20 cellular contexts compared by ENCODE assay signal in the genomic region with DNA sequence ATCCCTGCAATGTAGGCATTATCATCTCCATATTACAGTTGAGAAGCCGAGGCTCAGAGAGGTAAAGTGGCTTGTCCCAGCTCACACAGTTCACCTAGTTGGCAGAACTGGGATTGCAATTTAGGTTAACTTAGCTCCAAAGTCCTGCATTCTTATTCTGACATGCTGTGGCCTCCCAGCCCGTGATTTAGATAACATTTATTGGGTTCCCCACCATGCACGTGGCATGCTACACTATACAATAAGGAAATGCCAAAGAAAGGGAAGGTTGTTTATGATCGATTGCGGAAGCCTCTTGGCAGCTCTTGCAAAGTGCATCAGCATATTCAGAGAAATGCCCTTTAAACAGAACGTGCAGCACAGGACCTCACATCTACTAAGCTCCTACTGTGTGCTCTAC. TPM values are rescaled to one million over a fixed set of nuclear protein-coding genes. Genes with fewer than 3 reads are reported as not detected.
DNase-seq lines count a peak whose midpoint lies in the region; ATAC-seq and TF ChIP-seq lines count a peak whose summit lies in the region.
"Had no signal": no experiment of that assay in that cellular context is flagged by ENCODE, and none has a peak within 500 bp of the region (broad histone marks: within the 10 kb centered on the region; RNA-seq: fewer than 3 reads in every experiment).

No MANE protein-coding gene starts in this region.

- H3K4me1 ChIP-seq in urinary bladder (ENCODE audit: insufficient read depth) = no peaks in the 10 kb centered on the region
- peaks cover 2% of the 10 kb centered on the region for H3K4me1 ChIP-seq in effector memory CD4-positive, alpha-beta T cell (ENCODE audit: control insufficient read depth, insufficient read depth, low read length, poor library complexity, severe bottlenecking)

- no peaks in the 10 kb centered on the region for H3K9me3 Mint-ChIP-seq in dendritic cell treated with granulocyte-macrophage colony-stimulating factor and Interleukin-4, amounts not matched to agents 40 ng/mL and 50 ng/mL, for 4 days
- H3K9me3 Mint-ChIP-seq in neural crest cell = no peaks in the 10 kb centered on the region
- H3K9me3 Mint-ChIP-seq: activated naive CD8-positive, alpha-beta T cell treated with anti-CD3 and anti-CD28 coated beads for 36 hours; CD14-positive monocyte; stimulated activated naive CD8-positive, alpha-beta T cell treated with anti-CD3 and anti-CD28 coated beads, Interleukin-15, amount 100 ng/mL, for 72 hours had no signal

- H3K27me3 Mint-ChIP-seq in dendritic cell treated with granulocyte-macrophage colony-stimulating factor and Interleukin-4, amounts not matched to agents 40 ng/mL and 50 ng/mL, for 4 days = peaks cover 39% of the 10 kb centered on the region
- peaks cover 15% of the 10 kb centered on the region for H3K27me3 Mint-ChIP-seq in neural crest cell (ENCODE audit: low read depth)

- no peak for TF ChIP-seq CTCF in neural crest cell (conservative IDR thresholded peaks at IDR 0.05)

- H3K27me3 ChIP-seq in effector memory CD4-positive, alpha-beta T cell (replicated peaks; ENCODE audit: control insufficient read depth, insufficient read depth, low read length, poor library complexity, severe bottlenecking) = no peaks in the 10 kb centered on the region
- H3K27me3 ChIP-seq: cardiac muscle cell had no signal

- H3K27ac Mint-ChIP-seq in dendritic cell treated with granulocyte-macrophage colony-stimulating factor and Interleukin-4, amounts not matched to agents 40 ng/mL and 50 ng/mL, for 4 days = peak overlapping the region; percentile 18
- H3K27ac Mint-ChIP-seq in neural crest cell (ENCODE audit: unreplicated experiment) = no peak overlapping the region
- H3K27ac Mint-ChIP-seq: activated naive CD8-positive, alpha-beta T cell treated with anti-CD3 and anti-CD28 coated beads for 36 hours; stimulated activated naive CD8-positive, alpha-beta T cell treated with anti-CD3 and anti-CD28 coated beads, Interleukin-15, amount 100 ng/mL, for 72 hours had no signal

- H3K4me1 Mint-ChIP-seq in dendritic cell treated with granulocyte-macrophage colony-stimulating factor and Interleukin-4, amounts not matched to agents 40 ng/mL and 50 ng/mL, for 4 days (ENCODE audit: low read depth) = peaks cover 48% of the 10 kb centered on the region
- peaks cover 19% of the 10 kb centered on the region for H3K4me1 Mint-ChIP-seq in neural crest cell

- no peak for ATAC-seq in HG03159 (IDR thresholded peaks at IDR 0.05; ENCODE audit: unreplicated experiment)
- ATAC-seq: A549; sciatic nerve; stimulated activated naive CD8-positive, alpha-beta T cell treated with anti-CD3 and anti-CD28 coated beads, Interleukin-15, amount 100 ng/mL, for 72 hours had no signal

- H3K4me3 ChIP-seq in urinary bladder (ENCODE audit: low read depth, low read length) = peak overlapping the region; percentile 17
- H3K4me3 ChIP-seq in effector memory CD4-positive, alpha-beta T cell (ENCODE audit: insufficient read depth, low read depth, low read length, poor library complexity, severe bottlenecking) = no peak overlapping the region
- H3K4me3 ChIP-seq: A549, cardiac muscle cell had no signal

- no peaks in the 10 kb centered on the region for H3K36me3 Mint-ChIP-seq in dendritic cell treated with granulocyte-macrophage colony-stimulating factor and Interleukin-4, amounts not matched to agents 40 ng/mL and 50 ng/mL, for 4 days (ENCODE audit: low read depth)
- H3K36me3 Mint-ChIP-seq in neural crest cell (ENCODE audit: low read depth) = peaks cover 2% of the 10 kb centered on the region
- H3K36me3 Mint-ChIP-seq: activated naive CD8-positive, alpha-beta T cell treated with anti-CD3 and anti-CD28 coated beads for 36 hours had no signal

- WGBS in urinary bladder = 27% methylated on average over 6 of the region's 6 CpGs

- no peaks in the 10 kb centered on the region for H3K9me3 ChIP-seq in effector memory CD4-positive, alpha-beta T cell (ENCODE audit: control insufficient read depth, low read length)
- H3K9me3 ChIP-seq: A549 had no signal

- intact Hi-C loops in dendritic cell treated with granulocyte-macrophage colony-stimulating factor and Interleukin-4, amounts not matched to agents 40 ng/mL and 50 ng/mL, for 4 days (cut with micrococcal nuclease) = no loop called here

- DNase-seq in SIG-M5 treated with dmso at 0.1 percent for 504 hours (lab: John Stamatoyannopoulos, UW; ENCODE audit: unreplicated experiment) = peak; percentile 13
- no peak for DNase-seq in SIG-M5 (lab: John Stamatoyannopoulos, UW)
- no peak for DNase-seq in neural crest cell (ENCODE audit: low read depth, low spot score)
- no peak for DNase-seq in effector memory CD4-positive, alpha-beta T cell
- no peak for DNase-seq in substantia nigra (lab: John Stamatoyannopoulos, UW)
- DNase-seq: activated naive CD8-positive, alpha-beta T cell treated with anti-CD3 and anti-CD28 coated beads for 36 hours; effector CD8-positive, alpha-beta T cell; KG1; NCI-H1105; NCI-H2107; NCI-H526; stimulated activated CD4-positive, alpha-beta T cell treated with anti-CD3 and anti-CD28 coated beads, Interleukin-2, amount 100 ng/mL, for 24 hours; stimulated activated naive CD8-positive, alpha-beta T cell treated with anti-CD3 and anti-CD28 coated beads, Interleukin-15, amount 100 ng/mL, for 72 hours had no signal

- H3K4me3 Mint-ChIP-seq in dendritic cell treated with granulocyte-macrophage colony-stimulating factor and Interleukin-4, amounts not matched to agents 40 ng/mL and 50 ng/mL, for 4 days = no peak overlapping the region
- peak overlapping the region; percentile 50 for H3K4me3 Mint-ChIP-seq in neural crest cell
- H3K4me3 Mint-ChIP-seq: activated naive CD8-positive, alpha-beta T cell treated with anti-CD3 and anti-CD28 coated beads for 36 hours; stimulated activated naive CD8-positive, alpha-beta T cell treated with anti-CD3 and anti-CD28 coated beads, Interleukin-15, amount 100 ng/mL, for 72 hours had no signal

- H3K27ac ChIP-seq in urinary bladder (ENCODE audit: low read depth) = no peak overlapping the region
- no peak overlapping the region for H3K27ac ChIP-seq in effector memory CD4-positive, alpha-beta T cell (ENCODE audit: insufficient read depth, low read length, poor library complexity, severe bottlenecking)
- H3K27ac ChIP-seq in substantia nigra (ENCODE audit: low read depth, low read length, poor library complexity, severe bottlenecking) = no peak overlapping the region
- H3K27ac ChIP-seq: A549 had no signal

- no peaks in the 10 kb centered on the region for H3K36me3 ChIP-seq in urinary bladder (ENCODE audit: insufficient read depth)
- no peaks in the 10 kb centered on the region for H3K36me3 ChIP-seq in effector memory CD4-positive, alpha-beta T cell (ENCODE audit: control insufficient read depth, insufficient read depth, low read length)
- H3K36me3 ChIP-seq: cardiac muscle cell had no signal

RNA-seq across cellular contexts. Expression of gene NEURL1B, which starts 3.2 kb away (rescaled TPM):
- 5.7 and 6.1 TPM in 2 replicates for total RNA-seq in neural crest cell
- 52.4 TPM for total RNA-seq in urinary bladder
- polyA plus RNA-seq in urinary bladder = 51.9 TPM
- polyA plus RNA-seq: CD14-positive monocyte had no signal
